ENCODE assay signal across 1 cellular context in the genomic region with DNA sequence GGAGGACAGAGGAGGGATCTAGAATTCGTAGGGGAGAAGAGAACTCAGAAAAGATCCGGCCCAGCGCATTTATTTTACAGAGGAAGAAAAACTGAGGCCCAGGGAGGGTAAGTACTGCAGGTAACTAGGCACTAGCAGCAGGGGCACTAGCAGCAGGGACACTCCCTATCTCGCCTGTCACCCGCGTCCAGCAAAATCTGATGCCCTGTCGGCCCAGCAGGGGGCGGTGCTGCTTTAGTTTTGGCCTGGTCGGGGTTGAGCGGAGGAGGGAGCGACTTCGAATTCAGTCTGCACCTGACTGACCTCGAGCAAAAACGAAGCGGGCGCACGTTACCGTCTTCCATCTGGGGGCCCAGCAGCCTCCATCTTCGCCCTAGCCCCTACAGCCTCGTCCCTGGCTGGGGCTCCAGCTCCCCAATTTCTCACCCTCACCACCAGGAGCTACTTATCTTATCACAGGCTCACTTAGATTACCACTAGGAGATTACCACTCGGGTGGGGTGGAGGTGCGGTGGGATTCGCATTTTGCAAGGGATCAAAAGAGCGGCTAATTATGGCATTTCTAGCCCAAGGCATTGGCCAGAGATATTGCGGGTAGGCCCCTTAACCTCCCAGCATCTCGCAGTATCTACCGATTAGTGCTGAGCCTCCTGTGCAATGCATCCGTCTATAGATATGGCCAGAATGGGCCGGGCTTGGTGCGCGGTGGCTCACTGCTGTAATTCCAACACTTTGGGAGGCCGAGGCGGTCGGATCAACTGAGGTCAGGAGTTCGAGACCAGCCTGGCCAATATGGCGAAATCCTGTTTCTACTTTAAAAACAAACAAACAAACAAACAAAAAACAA.
A peak's percentile ranks its signal among the peaks of the same experiment; 100 is the strongest.
TF ChIP-seq lines count a peak whose summit lies in the region.

No MANE protein-coding gene starts in this region.

TF ChIP-seq in HepG2, 621 proteins besides CTCF, POLR2A, EP300 and RAD21 (continued from another document and continues in another):
- TF ChIP-seq PRDM15 (CRISPR knock-in tag; IDR thresholded peaks at IDR 0.05) (no peak), RNF2 (conservative IDR thresholded peaks at IDR 0.05; ENCODE audit: low read depth) (peak; percentile 65; the same call in 1 of the 2 replicates), ZNF280B (CRISPR knock-in tag; IDR thresholded peaks at IDR 0.05; ENCODE audit: borderline replicate concordance) (no peak; the same call in 1 of the 2 replicates), ZNF232 (CRISPR knock-in tag; IDR thresholded peaks at IDR 0.05; ENCODE audit: borderline replicate concordance) (peak; percentile 27; the same call in 1 of the 2 replicates), MAFK (conservative IDR thresholded peaks at IDR 0.05 in 1 of 2, IDR thresholded peaks at IDR 0.05 in 1 of 2; ENCODE audit: low read length in 2 of 2) (no peak), ZNF83 (CRISPR knock-in tag; IDR thresholded peaks at IDR 0.05; ENCODE audit: borderline replicate concordance) (no peak), POGZ (CRISPR knock-in tag; IDR thresholded peaks at IDR 0.05) (peak; percentile 51), ZNF138 (CRISPR knock-in tag; IDR thresholded peaks at IDR 0.05; ENCODE audit: low read depth) (no peak), RFXAP (CRISPR knock-in tag; IDR thresholded peaks at IDR 0.05; ENCODE audit: borderline replicate concordance) (no peak; the same call in 1 of the 2 replicates), HHEX (CRISPR knock-in tag; IDR thresholded peaks at IDR 0.05) (no peak), ATF7-NPFF (CRISPR knock-in tag; IDR thresholded peaks at IDR 0.05; ENCODE audit: low read depth) (0 out of 2 replicates have a peak, but pooled peaks have one; percentile 72), TBL1XR1 (IDR thresholded peaks at IDR 0.05; ENCODE audit: borderline replicate concordance, low read length, partially characterized antibody) (no peak), SKI (IDR thresholded peaks at IDR 0.05; ENCODE audit: partially characterized antibody) (peak; percentile 92), AHR (CRISPR knock-in tag; IDR thresholded peaks at IDR 0.05) (no peak; the same call in 1 of the 2 replicates), TBX3 (IDR thresholded peaks at IDR 0.05; ENCODE audit: borderline replicate concordance) (no peak), ZNF563 (CRISPR knock-in tag; IDR thresholded peaks at IDR 0.05) (no peak; the same call in 1 of the 2 replicates), GTF3A (CRISPR knock-in tag; conservative IDR thresholded peaks at IDR 0.05) (no peak), ELF3 (CRISPR knock-in tag; IDR thresholded peaks at IDR 0.05) (peak; percentile 55; the same call in 1 of the 2 replicates), ZNF17 (CRISPR knock-in tag; IDR thresholded peaks at IDR 0.05) (no peak), ZFYVE20 (CRISPR knock-in tag; IDR thresholded peaks at IDR 0.05; ENCODE audit: borderline replicate concordance, low read depth) (no peak), ZNF572 (CRISPR knock-in tag; IDR thresholded peaks at IDR 0.05) (no peak; the same call in 1 of the 2 replicates), STAT5B (CRISPR knock-in tag; IDR thresholded peaks at IDR 0.05) (no peak), KLF12 (CRISPR knock-in tag; IDR thresholded peaks at IDR 0.05; ENCODE audit: borderline replicate concordance) (0 out of 2 replicates have a peak, but pooled peaks have one; percentile 5), ZNF30 (CRISPR knock-in tag; IDR thresholded peaks at IDR 0.05) (no peak), ZNF589 (CRISPR knock-in tag; conservative IDR thresholded peaks at IDR 0.05) (no peak), ESRRA (CRISPR knock-in tag; IDR thresholded peaks at IDR 0.05; ENCODE audit: low read depth) (no peak), ZIK1 (CRISPR knock-in tag; IDR thresholded peaks at IDR 0.05; ENCODE audit: borderline replicate concordance, low read depth) (no peak), U2AF2 (IDR thresholded peaks at IDR 0.05; ENCODE audit: low read depth, low read length) (no peak), ZNF577 (CRISPR knock-in tag; IDR thresholded peaks at IDR 0.05; ENCODE audit: borderline replicate concordance, low read depth) (0 out of 2 replicates have a peak, but pooled peaks have one; percentile 11), JUN (CRISPR knock-in tag; IDR thresholded peaks at IDR 0.05) (0 out of 2 replicates have a peak, but pooled peaks have one; percentile 51), MIXL1 (CRISPR knock-in tag; IDR thresholded peaks at IDR 0.05) (peak; percentile 49; the same call in 1 of the 2 replicates), ZNF354B (CRISPR knock-in tag; IDR thresholded peaks at IDR 0.05) (no peak), ZBTB38 (CRISPR knock-in tag; IDR thresholded peaks at IDR 0.05) (no peak), HNRNPK (IDR thresholded peaks at IDR 0.05; ENCODE audit: low read depth, low read length, poor library complexity, severe bottlenecking) (no peak), WIZ (CRISPR knock-in tag; IDR thresholded peaks at IDR 0.05) (no peak), ETV6 (CRISPR knock-in tag; conservative IDR thresholded peaks at IDR 0.05) (no peak; the same call in 1 of the 2 replicates), ZNF747 (CRISPR knock-in tag; IDR thresholded peaks at IDR 0.05; ENCODE audit: borderline replicate concordance) (no peak), KMT2A (CRISPR knock-in tag; IDR thresholded peaks at IDR 0.05) (no peak), RBFOX2 (IDR thresholded peaks at IDR 0.05; ENCODE audit: low read depth, low read length) (no peak), MED13 (CRISPR knock-in tag; IDR thresholded peaks at IDR 0.05) (no peak), SALL2 (CRISPR knock-in tag; IDR thresholded peaks at IDR 0.05) (no peak), MLX (CRISPR knock-in tag; IDR thresholded peaks at IDR 0.05) (no peak; the same call in 1 of the 2 replicates), NPAS2 (CRISPR knock-in tag; IDR thresholded peaks at IDR 0.05; ENCODE audit: borderline replicate concordance) (no peak), MTF2 (CRISPR knock-in tag; IDR thresholded peaks at IDR 0.05; ENCODE audit: borderline replicate concordance) (no peak)
- TF ChIP-seq, protein P1, sequence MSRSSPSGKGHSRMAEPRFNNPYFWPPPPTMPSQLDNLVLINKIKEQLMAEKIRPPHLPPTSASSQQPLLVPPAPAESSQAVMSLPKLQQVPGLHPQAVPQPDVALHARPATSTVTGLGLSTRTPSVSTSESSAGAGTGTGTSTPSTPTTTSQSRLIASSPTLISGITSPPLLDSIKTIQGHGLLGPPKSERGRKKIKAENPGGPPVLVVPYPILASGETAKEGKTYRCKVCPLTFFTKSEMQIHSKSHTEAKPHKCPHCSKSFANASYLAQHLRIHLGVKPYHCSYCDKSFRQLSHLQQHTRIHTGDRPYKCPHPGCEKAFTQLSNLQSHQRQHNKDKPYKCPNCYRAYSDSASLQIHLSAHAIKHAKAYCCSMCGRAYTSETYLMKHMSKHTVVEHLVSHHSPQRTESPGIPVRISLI (CRISPR knock-in tag; IDR thresholded peaks at IDR 0.05; ENCODE audit: borderline replicate concordance), result peak; percentile 63; the same call in 1 of the 2 replicates
- TF ChIP-seq, protein P2, sequence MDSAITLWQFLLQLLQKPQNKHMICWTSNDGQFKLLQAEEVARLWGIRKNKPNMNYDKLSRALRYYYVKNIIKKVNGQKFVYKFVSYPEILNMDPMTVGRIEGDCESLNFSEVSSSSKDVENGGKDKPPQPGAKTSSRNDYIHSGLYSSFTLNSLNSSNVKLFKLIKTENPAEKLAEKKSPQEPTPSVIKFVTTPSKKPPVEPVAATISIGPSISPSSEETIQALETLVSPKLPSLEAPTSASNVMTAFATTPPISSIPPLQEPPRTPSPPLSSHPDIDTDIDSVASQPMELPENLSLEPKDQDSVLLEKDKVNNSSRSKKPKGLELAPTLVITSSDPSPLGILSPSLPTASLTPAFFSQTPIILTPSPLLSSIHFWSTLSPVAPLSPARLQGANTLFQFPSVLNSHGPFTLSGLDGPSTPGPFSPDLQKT (CRISPR knock-in tag; IDR thresholded peaks at IDR 0.05; ENCODE audit: borderline replicate concordance), result no peak
- TF ChIP-seq, protein P3, sequence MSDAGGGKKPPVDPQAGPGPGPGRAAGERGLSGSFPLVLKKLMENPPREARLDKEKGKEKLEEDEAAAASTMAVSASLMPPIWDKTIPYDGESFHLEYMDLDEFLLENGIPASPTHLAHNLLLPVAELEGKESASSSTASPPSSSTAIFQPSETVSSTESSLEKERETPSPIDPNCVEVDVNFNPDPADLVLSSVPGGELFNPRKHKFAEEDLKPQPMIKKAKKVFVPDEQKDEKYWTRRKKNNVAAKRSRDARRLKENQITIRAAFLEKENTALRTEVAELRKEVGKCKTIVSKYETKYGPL (CRISPR knock-in tag; IDR thresholded peaks at IDR 0.05), result no peak
- TF ChIP-seq, protein P4, sequence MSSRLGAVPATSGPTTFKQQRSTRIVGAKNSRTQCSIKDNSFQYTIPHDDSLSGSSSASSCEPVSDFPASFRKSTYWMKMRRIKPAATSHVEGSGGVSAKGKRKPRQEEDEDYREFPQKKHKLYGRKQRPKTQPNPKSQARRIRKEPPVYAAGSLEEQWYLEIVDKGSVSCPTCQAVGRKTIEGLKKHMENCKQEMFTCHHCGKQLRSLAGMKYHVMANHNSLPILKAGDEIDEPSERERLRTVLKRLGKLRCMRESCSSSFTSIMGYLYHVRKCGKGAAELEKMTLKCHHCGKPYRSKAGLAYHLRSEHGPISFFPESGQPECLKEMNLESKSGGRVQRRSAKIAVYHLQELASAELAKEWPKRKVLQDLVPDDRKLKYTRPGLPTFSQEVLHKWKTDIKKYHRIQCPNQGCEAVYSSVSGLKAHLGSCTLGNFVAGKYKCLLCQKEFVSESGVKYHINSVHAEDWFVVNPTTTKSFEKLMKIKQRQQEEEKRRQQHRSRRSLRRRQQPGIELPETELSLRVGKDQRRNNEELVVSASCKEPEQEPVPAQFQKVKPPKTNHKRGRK (CRISPR knock-in tag; IDR thresholded peaks at IDR 0.05), result peak; percentile 89
- TF ChIP-seq, protein P5, sequence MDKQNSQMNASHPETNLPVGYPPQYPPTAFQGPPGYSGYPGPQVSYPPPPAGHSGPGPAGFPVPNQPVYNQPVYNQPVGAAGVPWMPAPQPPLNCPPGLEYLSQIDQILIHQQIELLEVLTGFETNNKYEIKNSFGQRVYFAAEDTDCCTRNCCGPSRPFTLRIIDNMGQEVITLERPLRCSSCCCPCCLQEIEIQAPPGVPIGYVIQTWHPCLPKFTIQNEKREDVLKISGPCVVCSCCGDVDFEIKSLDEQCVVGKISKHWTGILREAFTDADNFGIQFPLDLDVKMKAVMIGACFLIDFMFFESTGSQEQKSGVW (CRISPR knock-in tag; IDR thresholded peaks at IDR 0.05; ENCODE audit: borderline replicate concordance), result no peak
- TF ChIP-seq, protein P6, sequence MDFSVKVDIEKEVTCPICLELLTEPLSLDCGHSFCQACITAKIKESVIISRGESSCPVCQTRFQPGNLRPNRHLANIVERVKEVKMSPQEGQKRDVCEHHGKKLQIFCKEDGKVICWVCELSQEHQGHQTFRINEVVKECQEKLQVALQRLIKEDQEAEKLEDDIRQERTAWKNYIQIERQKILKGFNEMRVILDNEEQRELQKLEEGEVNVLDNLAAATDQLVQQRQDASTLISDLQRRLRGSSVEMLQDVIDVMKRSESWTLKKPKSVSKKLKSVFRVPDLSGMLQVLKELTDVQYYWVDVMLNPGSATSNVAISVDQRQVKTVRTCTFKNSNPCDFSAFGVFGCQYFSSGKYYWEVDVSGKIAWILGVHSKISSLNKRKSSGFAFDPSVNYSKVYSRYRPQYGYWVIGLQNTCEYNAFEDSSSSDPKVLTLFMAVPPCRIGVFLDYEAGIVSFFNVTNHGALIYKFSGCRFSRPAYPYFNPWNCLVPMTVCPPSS (IDR thresholded peaks at IDR 0.05), result no peak
- TF ChIP-seq, protein P7, sequence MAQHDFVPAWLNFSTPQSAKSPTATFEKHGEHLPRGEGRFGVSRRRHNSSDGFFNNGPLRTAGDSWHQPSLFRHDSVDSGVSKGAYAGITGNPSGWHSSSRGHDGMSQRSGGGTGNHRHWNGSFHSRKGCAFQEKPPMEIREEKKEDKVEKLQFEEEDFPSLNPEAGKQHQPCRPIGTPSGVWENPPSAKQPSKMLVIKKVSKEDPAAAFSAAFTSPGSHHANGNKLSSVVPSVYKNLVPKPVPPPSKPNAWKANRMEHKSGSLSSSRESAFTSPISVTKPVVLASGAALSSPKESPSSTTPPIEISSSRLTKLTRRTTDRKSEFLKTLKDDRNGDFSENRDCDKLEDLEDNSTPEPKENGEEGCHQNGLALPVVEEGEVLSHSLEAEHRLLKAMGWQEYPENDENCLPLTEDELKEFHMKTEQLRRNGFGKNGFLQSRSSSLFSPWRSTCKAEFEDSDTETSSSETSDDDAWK (CRISPR knock-in tag; IDR thresholded peaks at IDR 0.05), result no peak
